In the genomic region with DNA sequence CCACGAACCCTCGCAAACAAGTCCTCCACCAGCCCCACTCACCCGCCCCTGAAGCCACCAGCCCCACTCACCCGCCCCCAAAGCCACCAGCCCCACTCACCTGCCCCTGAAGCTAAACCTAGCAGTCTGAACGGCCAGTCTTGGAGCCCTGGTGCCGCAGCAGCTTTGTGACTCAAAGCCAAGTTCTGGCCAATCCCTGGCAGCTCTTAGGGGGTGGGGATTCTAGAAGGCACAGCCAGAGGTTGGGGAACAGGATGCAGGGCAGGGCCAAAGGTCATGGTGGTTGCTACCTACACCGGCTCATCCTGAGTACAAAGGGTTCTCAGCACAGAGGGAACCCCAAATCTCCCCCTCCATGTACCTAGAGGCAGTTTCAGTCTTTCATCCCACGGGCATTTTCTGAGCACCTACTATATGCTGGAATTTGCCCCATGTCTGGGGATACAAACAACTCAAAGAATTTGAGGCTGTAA, we compare ENCODE assay signal across 9 cellular contexts. TPM values are rescaled to one million over a fixed set of nuclear protein-coding genes. Genes with fewer than 3 reads are reported as not detected.
DNase-seq lines count a peak whose midpoint lies in the region; ATAC-seq and TF ChIP-seq lines count a peak whose summit lies in the region.
"Had no signal": no experiment of that assay in that cellular context is flagged by ENCODE, and none has a peak within 500 bp of the region (broad histone marks: within the 10 kb centered on the region; RNA-seq: fewer than 3 reads in every experiment).

A gene with protein sequence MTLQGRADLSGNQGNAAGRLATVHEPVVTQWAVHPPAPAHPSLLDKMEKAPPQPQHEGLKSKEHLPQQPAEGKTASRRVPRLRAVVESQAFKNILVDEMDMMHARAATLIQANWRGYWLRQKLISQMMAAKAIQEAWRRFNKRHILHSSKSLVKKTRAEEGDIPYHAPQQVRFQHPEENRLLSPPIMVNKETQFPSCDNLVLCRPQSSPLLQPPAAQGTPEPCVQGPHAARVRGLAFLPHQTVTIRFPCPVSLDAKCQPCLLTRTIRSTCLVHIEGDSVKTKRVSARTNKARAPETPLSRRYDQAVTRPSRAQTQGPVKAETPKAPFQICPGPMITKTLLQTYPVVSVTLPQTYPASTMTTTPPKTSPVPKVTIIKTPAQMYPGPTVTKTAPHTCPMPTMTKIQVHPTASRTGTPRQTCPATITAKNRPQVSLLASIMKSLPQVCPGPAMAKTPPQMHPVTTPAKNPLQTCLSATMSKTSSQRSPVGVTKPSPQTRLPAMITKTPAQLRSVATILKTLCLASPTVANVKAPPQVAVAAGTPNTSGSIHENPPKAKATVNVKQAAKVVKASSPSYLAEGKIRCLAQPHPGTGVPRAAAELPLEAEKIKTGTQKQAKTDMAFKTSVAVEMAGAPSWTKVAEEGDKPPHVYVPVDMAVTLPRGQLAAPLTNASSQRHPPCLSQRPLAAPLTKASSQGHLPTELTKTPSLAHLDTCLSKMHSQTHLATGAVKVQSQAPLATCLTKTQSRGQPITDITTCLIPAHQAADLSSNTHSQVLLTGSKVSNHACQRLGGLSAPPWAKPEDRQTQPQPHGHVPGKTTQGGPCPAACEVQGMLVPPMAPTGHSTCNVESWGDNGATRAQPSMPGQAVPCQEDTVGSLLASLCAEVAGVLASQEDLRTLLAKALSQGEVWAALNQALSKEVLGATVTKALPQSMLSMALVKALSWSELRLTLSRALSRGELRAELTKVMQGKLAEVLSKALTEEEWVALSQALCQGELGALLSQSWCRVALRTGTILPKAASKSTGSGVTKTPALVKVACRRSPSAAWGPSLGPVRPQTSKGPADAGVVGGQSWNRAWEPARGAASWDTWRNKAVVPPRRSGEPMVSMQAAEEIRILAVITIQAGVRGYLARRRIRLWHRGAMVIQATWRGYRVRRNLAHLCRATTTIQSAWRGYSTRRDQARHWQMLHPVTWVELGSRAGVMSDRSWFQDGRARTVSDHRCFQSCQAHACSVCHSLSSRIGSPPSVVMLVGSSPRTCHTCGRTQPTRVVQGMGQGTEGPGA (N-terminal part only) (minus strand): TSS at position 150 of the 473 bp plus-strand sequence. CDS start 4,974 bp downstream, outside the sequence.

- H3K36me3 ChIP-seq in colonic mucosa (peaks cover 3% of the 10 kb centered on the region), muscle layer of duodenum (ENCODE audit: control insufficient read depth in 1 of 2, insufficient read depth in 2 of 2, low read length in 2 of 2) (peaks cover 10 to 14% of the 10 kb centered on the region in 2 donors)

- H3K4me1 ChIP-seq in colonic mucosa, result peaks cover 21% of the 10 kb centered on the region
- H3K4me1 ChIP-seq in muscle layer of duodenum (ENCODE audit: control insufficient read depth in 1 of 2, insufficient read depth in 2 of 2, low read length in 2 of 2), result peaks cover 22 to 49% of the 10 kb centered on the region in 2 donors

- H3K9ac ChIP-seq in colonic mucosa (ENCODE audit: low read depth in 2 of 2, low read length in 2 of 2), result peak within 1 kb of the TSS; percentile 0 to 49

- intact Hi-C loops in colonic mucosa (cut with DNase I), result no loop called here

- peak within 1 kb of the TSS; percentile 24; the same call in 1 of the 2 replicates for H3K4me3 ChIP-seq in AG10803 (ENCODE audit: low read length)
- H3K4me3 ChIP-seq in NB4 (ENCODE audit: low read depth, low read length), result no peak within 1 kb of the TSS
- no peak within 1 kb of the TSS for H3K4me3 ChIP-seq in colonic mucosa
- peak within 1 kb of the TSS in 1 of 2 donors; percentile 37 for H3K4me3 ChIP-seq in muscle layer of duodenum (ENCODE audit: low read depth in 1 of 2, low read length in 2 of 2)
- H3K4me3 ChIP-seq: skin epidermis had no signal

- no peaks in the 10 kb centered on the region for H3K9me3 ChIP-seq in colonic mucosa
- H3K9me3 ChIP-seq in muscle layer of duodenum (ENCODE audit: control insufficient read depth in 1 of 2, low read length in 2 of 2), result no peaks in the 10 kb centered on the region

- no peak for TF ChIP-seq CTCF in AG10803 (conservative IDR thresholded peaks at IDR 0.05; ENCODE audit: low read length)
- TF ChIP-seq CTCF in NB4 (IDR thresholded peaks at IDR 0.05; ENCODE audit: low read depth, low read length), result no peak
- no peak for TF ChIP-seq CTCF in colonic mucosa (IDR thresholded peaks at IDR 0.05)

- ATAC-seq in GM21423 (IDR thresholded peaks at IDR 0.05; ENCODE audit: unreplicated experiment), result no peak

- no peak for DNase-seq in AG10803 (ENCODE audit: low read depth)
- DNase-seq in NB4 (ENCODE audit: low read depth), result peak; percentile 62
- DNase-seq in colonic mucosa, result peak; percentile 84
- DNase-seq in NCI-H524 treated with DMSO at 0.1 percent for 48 hours (lab: John Stamatoyannopoulos, UW), result no peak
- no peak for DNase-seq in NCI-H1092 (lab: John Stamatoyannopoulos, UW)
- DNase-seq in occipital lobe (lab: John Stamatoyannopoulos, UW), result no peak

- TF ChIP-seq POLR2A in NB4 (IDR thresholded peaks at IDR 0.05; ENCODE audit: extremely low read depth, insufficient read length), result no peak

- H3K27me3 ChIP-seq in colonic mucosa, result no peaks in the 10 kb centered on the region
- H3K27me3 ChIP-seq in muscle layer of duodenum (ENCODE audit: low read depth, low read length), result no peaks in the 10 kb centered on the region

- H3K27ac ChIP-seq in colonic mucosa (peak within 1 kb of the TSS; percentile 71), muscle layer of duodenum (ENCODE audit: low read length) (peak within 1 kb of the TSS; percentile 80)

RNA-seq across cellular contexts. Expression of the gene that starts here (rescaled TPM):
- 1 to 10 TPM; 1.7 to 3.0 TPM for total RNA-seq in colonic mucosa
- total RNA-seq in occipital lobe, result 0.47 TPM

Comparison
In these comparisons a context has a peak if more than half of its experiments do, and no peak if none do; other contexts are left out.
1. DNase-seq: peak in NB4 (single experiment) and colonic mucosa (single experiment); none in AG10803 (single experiment), NCI-H524 treated with DMSO at 0.1 percent for 48 hours (single experiment), NCI-H1092 (single experiment) and occipital lobe (single experiment).